In the genomic region with DNA sequence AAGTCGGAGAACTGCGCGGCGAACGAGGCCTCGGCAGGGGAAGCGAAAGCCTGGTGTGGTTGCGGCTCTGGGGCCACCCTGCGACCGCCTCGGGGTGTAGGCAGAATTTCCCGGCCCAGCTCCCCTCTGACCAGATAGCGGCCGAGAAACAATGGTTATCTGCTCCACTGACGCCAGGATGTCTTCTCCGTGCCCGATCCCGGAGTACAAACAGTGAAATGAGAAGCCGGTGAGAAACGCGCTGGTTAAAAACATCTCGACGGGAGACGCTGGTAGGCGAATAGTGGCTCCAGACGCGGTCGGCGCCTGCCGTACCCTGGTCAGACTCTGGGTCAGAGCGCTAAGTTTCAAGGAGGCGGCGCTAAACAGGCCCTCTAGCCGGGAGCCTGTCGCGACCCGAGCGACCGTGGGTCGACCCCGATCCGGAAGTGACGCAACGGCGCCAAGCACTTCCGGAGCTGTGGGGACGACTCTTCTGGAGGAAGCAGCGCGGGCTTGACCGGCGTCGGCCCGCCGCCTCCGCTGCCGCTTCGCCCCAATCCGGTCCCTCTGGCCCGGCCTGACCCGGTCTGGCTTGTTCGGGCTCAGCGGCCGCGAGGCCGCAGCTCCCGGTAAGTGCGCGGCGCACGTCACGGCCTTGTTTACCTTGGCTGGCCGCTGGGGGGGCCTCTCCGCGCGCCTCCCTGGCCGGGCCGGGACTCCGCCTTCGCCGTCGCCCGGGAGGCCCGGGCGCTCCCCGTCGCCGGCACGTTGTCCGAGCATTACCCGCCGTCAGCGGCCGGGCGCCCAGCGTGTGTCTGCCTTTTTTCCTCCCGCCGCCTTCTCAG, we compare ENCODE assay signal across 1 cellular context.
A peak's percentile ranks its signal among the peaks of the same experiment; 100 is the strongest.
TF ChIP-seq lines count a peak whose summit lies in the region.

ARIH2 (plus strand) TSS at position 455 of the 827 bp plus-strand sequence. CDS start 8,717 bp downstream, outside the sequence.

TF ChIP-seq in HepG2, 621 proteins besides CTCF, POLR2A, EP300 and RAD21 (continued from another document and continues in another):
- TF ChIP-seq ZNF749 (CRISPR knock-in tag; IDR thresholded peaks at IDR 0.05; ENCODE audit: borderline replicate concordance), result no peak
- 0 out of 2 replicates have a peak, but pooled peaks have one; percentile 50 for TF ChIP-seq ZMYM2 (CRISPR knock-in tag; IDR thresholded peaks at IDR 0.05)
- TF ChIP-seq DR1 (CRISPR knock-in tag; IDR thresholded peaks at IDR 0.05), result peak; percentile 49
- TF ChIP-seq ZNF883 (CRISPR knock-in tag; IDR thresholded peaks at IDR 0.05; ENCODE audit: not compliant biosample characterization), result peak; percentile 15
- TF ChIP-seq ZNF816 (CRISPR knock-in tag; IDR thresholded peaks at IDR 0.05; ENCODE audit: borderline replicate concordance), result peak; percentile 95
- peak; percentile 63; the same call in 1 of the 2 replicates for TF ChIP-seq ZFP37 (CRISPR knock-in tag; IDR thresholded peaks at IDR 0.05; ENCODE audit: borderline replicate concordance)
- TF ChIP-seq, protein P1, sequence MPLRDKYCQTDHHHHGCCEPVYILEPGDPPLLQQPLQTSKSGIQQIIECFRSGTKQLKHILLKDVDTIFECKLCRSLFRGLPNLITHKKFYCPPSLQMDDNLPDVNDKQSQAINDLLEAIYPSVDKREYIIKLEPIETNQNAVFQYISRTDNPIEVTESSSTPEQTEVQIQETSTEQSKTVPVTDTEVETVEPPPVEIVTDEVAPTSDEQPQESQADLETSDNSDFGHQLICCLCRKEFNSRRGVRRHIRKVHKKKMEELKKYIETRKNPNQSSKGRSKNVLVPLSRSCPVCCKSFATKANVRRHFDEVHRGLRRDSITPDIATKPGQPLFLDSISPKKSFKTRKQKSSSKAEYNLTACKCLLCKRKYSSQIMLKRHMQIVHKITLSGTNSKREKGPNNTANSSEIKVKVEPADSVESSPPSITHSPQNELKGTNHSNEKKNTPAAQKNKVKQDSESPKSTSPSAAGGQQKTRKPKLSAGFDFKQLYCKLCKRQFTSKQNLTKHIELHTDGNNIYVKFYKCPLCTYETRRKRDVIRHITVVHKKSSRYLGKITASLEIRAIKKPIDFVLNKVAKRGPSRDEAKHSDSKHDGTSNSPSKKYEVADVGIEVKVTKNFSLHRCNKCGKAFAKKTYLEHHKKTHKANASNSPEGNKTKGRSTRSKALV (CRISPR knock-in tag; IDR thresholded peaks at IDR 0.05), result peak; percentile 79; the same call in 1 of the 2 replicates
- 0 out of 2 replicates have a peak, but pooled peaks have one; percentile 32 for TF ChIP-seq PCBP1 (IDR thresholded peaks at IDR 0.05; ENCODE audit: borderline replicate concordance, low read depth, low read length)
- no peak for TF ChIP-seq ZUFSP (CRISPR knock-in tag; IDR thresholded peaks at IDR 0.05; ENCODE audit: borderline replicate concordance)
- TF ChIP-seq, protein P2, sequence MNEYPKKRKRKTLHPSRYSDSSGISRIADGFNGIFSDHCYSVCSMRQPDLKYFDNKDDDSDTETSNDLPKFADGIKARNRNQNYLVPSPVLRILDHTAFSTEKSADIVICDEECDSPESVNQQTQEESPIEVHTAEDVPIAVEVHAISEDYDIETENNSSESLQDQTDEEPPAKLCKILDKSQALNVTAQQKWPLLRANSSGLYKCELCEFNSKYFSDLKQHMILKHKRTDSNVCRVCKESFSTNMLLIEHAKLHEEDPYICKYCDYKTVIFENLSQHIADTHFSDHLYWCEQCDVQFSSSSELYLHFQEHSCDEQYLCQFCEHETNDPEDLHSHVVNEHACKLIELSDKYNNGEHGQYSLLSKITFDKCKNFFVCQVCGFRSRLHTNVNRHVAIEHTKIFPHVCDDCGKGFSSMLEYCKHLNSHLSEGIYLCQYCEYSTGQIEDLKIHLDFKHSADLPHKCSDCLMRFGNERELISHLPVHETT (CRISPR knock-in tag; conservative IDR thresholded peaks at IDR 0.05), result peak; percentile 70; the same call in 1 of the 2 replicates
- TF ChIP-seq DRAP1 (CRISPR knock-in tag; IDR thresholded peaks at IDR 0.05), result no peak
- peak; percentile 89 for TF ChIP-seq SAP130 (CRISPR knock-in tag; IDR thresholded peaks at IDR 0.05; ENCODE audit: low read depth)
- no peak for TF ChIP-seq ZNF7 (CRISPR knock-in tag; IDR thresholded peaks at IDR 0.05)
- TF ChIP-seq TAF1 (CRISPR knock-in tag; IDR thresholded peaks at IDR 0.05), result peak; percentile 79
- TF ChIP-seq, protein P3, sequence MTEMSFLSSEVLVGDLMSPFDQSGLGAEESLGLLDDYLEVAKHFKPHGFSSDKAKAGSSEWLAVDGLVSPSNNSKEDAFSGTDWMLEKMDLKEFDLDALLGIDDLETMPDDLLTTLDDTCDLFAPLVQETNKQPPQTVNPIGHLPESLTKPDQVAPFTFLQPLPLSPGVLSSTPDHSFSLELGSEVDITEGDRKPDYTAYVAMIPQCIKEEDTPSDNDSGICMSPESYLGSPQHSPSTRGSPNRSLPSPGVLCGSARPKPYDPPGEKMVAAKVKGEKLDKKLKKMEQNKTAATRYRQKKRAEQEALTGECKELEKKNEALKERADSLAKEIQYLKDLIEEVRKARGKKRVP (CRISPR knock-in tag; IDR thresholded peaks at IDR 0.05), result 0 out of 4 replicates have a peak, but pooled peaks of 1 of the 2 experiments have one; percentile 48
- peak; percentile 69 for TF ChIP-seq ISL2 (CRISPR knock-in tag; IDR thresholded peaks at IDR 0.05)
- TF ChIP-seq, protein P4, sequence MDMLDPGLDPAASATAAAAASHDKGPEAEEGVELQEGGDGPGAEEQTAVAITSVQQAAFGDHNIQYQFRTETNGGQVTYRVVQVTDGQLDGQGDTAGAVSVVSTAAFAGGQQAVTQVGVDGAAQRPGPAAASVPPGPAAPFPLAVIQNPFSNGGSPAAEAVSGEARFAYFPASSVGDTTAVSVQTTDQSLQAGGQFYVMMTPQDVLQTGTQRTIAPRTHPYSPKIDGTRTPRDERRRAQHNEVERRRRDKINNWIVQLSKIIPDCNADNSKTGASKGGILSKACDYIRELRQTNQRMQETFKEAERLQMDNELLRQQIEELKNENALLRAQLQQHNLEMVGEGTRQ (IDR thresholded peaks at IDR 0.05; ENCODE audit: low read depth, low read length), result no peak
- TF ChIP-seq, protein P4 (CRISPR knock-in tag; IDR thresholded peaks at IDR 0.05; ENCODE audit: borderline replicate concordance), result 0 out of 2 replicates have a peak, but pooled peaks have one; percentile 23
- peak; percentile 87 for TF ChIP-seq ARID4A (CRISPR knock-in tag; IDR thresholded peaks at IDR 0.05; ENCODE audit: borderline replicate concordance)
- no peak for TF ChIP-seq LCORL (IDR thresholded peaks at IDR 0.05)
- TF ChIP-seq LCORL (CRISPR knock-in tag; IDR thresholded peaks at IDR 0.05), result peak; percentile 43
- TF ChIP-seq POGZ (CRISPR knock-in tag; IDR thresholded peaks at IDR 0.05), result peak; percentile 58; the same call in 1 of the 2 replicates
- TF ChIP-seq ZNF292 (CRISPR knock-in tag; IDR thresholded peaks at IDR 0.05; ENCODE audit: borderline replicate concordance, low read depth), result peak; percentile 56
- 0 out of 2 replicates have a peak, but pooled peaks have one; percentile 29 for TF ChIP-seq E2F2 (CRISPR knock-in tag; IDR thresholded peaks at IDR 0.05; ENCODE audit: borderline replicate concordance)
- peak; percentile 71; the same call in 1 of the 2 replicates for TF ChIP-seq ZBTB38 (CRISPR knock-in tag; IDR thresholded peaks at IDR 0.05)
- 0 out of 2 replicates have a peak, but pooled peaks have one; percentile 31 for TF ChIP-seq ZXDC (CRISPR knock-in tag; IDR thresholded peaks at IDR 0.05)
- no peak for TF ChIP-seq CENPX (CRISPR knock-in tag; IDR thresholded peaks at IDR 0.05)
- no peak for TF ChIP-seq PRPF4 (IDR thresholded peaks at IDR 0.05; ENCODE audit: low read depth, low read length, poor library complexity, severe bottlenecking)
- TF ChIP-seq PBX2 (CRISPR knock-in tag; IDR thresholded peaks at IDR 0.05), result no peak
- TF ChIP-seq ZBTB20 (CRISPR knock-in tag; IDR thresholded peaks at IDR 0.05; ENCODE audit: borderline replicate concordance, low read depth), result 0 out of 2 replicates have a peak, but pooled peaks have one; percentile 29
- peak; percentile 92 for TF ChIP-seq RBFOX2 (IDR thresholded peaks at IDR 0.05; ENCODE audit: low read depth, low read length)
- no peak for TF ChIP-seq ZNF615 (CRISPR knock-in tag; IDR thresholded peaks at IDR 0.05; ENCODE audit: borderline replicate concordance)
